1 cellular context compared by ENCODE assay signal in the genomic region with DNA sequence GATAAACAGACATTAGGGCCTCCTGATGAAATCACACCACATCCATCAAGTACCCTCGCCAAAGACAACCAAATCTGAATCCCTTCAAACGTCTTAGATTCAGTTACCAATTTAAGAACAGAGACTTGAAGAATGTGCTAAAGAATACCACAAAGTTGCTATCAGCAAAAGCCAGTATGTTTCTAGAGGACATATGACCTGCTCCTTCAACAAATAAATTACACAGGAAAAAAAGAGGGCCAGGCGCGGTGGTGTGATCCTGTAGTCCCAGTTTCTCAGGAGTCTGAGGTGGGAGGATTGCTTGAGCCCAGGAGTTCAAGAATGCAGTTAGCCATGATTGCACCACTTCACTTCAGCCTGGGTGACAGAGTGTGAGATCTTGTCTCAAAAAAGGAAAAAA.
TF ChIP-seq lines count a peak whose summit lies in the region.

No MANE protein-coding gene starts in this region.

TF ChIP-seq in H1, 55 proteins besides CTCF, POLR2A, EP300 and RAD21 (continued from another document):
- no peak for TF ChIP-seq FOSL1 (IDR thresholded peaks at IDR 0.05; ENCODE audit: insufficient read depth, low read depth, low read length)
- TF ChIP-seq SP2 (IDR thresholded peaks at IDR 0.05; ENCODE audit: low read length) = no peak
- TF ChIP-seq PHF8 (conservative IDR thresholded peaks at IDR 0.05; ENCODE audit: low read depth, low read length) = no peak
- no peak for TF ChIP-seq POLR2AphosphoS5 (IDR thresholded peaks at IDR 0.05; ENCODE audit: low read depth, low read length)
- TF ChIP-seq SP1 (IDR thresholded peaks at IDR 0.05; ENCODE audit: low read depth, low read length) = no peak
- no peak for TF ChIP-seq JUND (IDR thresholded peaks at IDR 0.05; ENCODE audit: low read length)
- TF ChIP-seq, protein P1, sequence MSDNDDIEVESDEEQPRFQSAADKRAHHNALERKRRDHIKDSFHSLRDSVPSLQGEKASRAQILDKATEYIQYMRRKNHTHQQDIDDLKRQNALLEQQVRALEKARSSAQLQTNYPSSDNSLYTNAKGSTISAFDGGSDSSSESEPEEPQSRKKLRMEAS (IDR thresholded peaks at IDR 0.05) = no peak
- TF ChIP-seq, protein P2, sequence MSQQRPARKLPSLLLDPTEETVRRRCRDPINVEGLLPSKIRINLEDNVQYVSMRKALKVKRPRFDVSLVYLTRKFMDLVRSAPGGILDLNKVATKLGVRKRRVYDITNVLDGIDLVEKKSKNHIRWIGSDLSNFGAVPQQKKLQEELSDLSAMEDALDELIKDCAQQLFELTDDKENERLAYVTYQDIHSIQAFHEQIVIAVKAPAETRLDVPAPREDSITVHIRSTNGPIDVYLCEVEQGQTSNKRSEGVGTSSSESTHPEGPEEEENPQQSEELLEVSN (IDR thresholded peaks at IDR 0.05) = no peak
- no peak for TF ChIP-seq CBX5 (IDR thresholded peaks at IDR 0.05; ENCODE audit: low read depth, low read length)
- TF ChIP-seq CBX8 (IDR thresholded peaks at IDR 0.05; ENCODE audit: borderline replicate concordance, low read depth, low read length) = no peak
- no peak for TF ChIP-seq KDM1A (IDR thresholded peaks at IDR 0.05; ENCODE audit: borderline replicate concordance, low read length)
- no peak for TF ChIP-seq HDAC6 (IDR thresholded peaks at IDR 0.05; ENCODE audit: low read depth, low read length)
- no peak for TF ChIP-seq SRF (IDR thresholded peaks at IDR 0.05; ENCODE audit: low read depth, low read length)
TF ChIP-seq in H1: peak in this region for 0.
